In the genomic region with DNA sequence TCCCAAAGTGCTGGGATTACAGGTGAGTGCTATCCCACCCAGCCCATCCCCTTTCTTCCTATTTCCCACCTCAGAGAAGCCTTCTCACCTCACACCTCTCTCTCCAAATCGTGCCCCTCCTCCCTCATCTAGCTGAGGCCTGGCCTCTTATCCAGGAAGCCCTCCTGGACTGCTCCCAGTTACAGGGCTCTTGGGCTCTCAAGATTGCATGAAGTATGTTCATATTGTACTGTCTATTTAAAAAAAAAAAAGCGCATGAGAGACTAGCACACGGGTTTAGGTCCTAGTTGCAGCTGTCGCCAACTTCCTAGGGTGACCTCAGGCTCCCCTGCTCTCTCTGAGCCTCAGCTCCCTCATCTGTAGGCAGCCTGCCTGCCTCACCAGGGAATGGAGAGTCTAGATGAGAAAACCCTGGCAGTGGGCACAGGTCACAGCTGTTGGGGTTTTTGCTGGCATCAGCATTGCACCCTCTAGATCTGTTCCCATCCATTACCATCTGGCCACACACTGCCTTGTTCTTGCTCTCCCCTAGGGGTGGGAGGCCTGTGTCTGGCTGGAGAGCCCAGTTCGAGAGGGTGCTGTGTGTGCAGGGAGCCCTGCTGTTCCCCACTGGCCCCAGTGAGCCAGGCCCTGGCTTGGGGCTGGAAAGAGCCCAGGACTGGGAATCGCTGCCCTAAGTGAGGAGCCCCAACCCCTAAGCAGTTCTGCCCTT, we compare ENCODE assay signal across 8 cellular contexts. TPM values are rescaled to one million over a fixed set of nuclear protein-coding genes. Genes with fewer than 3 reads are reported as not detected.
DNase-seq lines count a peak whose midpoint lies in the region; ATAC-seq and TF ChIP-seq lines count a peak whose summit lies in the region.

No MANE protein-coding gene starts in this region.

- no peaks in the 10 kb centered on the region for H4K20me1 ChIP-seq in H9 (ENCODE audit: control insufficient read depth, insufficient read depth, insufficient read length)

- H3K23ac ChIP-seq in H9 (ENCODE audit: insufficient read length, low read depth, low read length) = no peak overlapping the region

- H3K9ac ChIP-seq in H9 (ENCODE audit: extremely low read depth, insufficient read length, low read length) (no peak overlapping the region), stomach smooth muscle (ENCODE audit: low read length in 2 of 2) (peak overlapping the region in 1 of 2 donors; percentile 6)

- no peak overlapping the region for H2AK5ac ChIP-seq in H9 (ENCODE audit: insufficient read length, low read length)

- H3K56ac ChIP-seq in H9 (ENCODE audit: insufficient read length, low read depth, low read length) = no peak overlapping the region

- H3K4me3 Mint-ChIP-seq in H9 (peak overlapping the region; percentile 55 to 71; a peak in 4 of 5 replicates), T-helper 17 cell (peak overlapping the region; percentile 12), endothelial cell (ENCODE audit: unreplicated experiment) (no peak overlapping the region)

- no peak for TF ChIP-seq CTCF in H9 (conservative IDR thresholded peaks at IDR 0.05)
- TF ChIP-seq CTCF in endothelial cell (IDR thresholded peaks at IDR 0.05; ENCODE audit: unreplicated experiment) = no peak

- no CpG with 5 or more reads among the region's 6 CpGs for WGBS in H9 (ENCODE audit: extremely low coverage, insufficient read length, low lambda C conversion rate)

- H3K23me2 ChIP-seq in H9 (ENCODE audit: insufficient read length, low read depth, low read length, poor library complexity, severe bottlenecking) = peaks cover 2% of the 10 kb centered on the region

- H3K4me1 ChIP-seq in H9 (ENCODE audit: insufficient read depth, low read length) (no peaks in the 10 kb centered on the region; the same call in 1 of the 2 replicates), stomach smooth muscle (ENCODE audit: control insufficient read depth, insufficient read depth, low read length) (peaks cover 32% of the 10 kb centered on the region)

- H3K27me3 ChIP-seq in H9 (ENCODE audit: insufficient read depth, low read length) (no peaks in the 10 kb centered on the region), stomach smooth muscle (ENCODE audit: control insufficient read depth in 1 of 2, insufficient read depth in 2 of 2, low read length in 2 of 2) (no peaks in the 10 kb centered on the region)

- no peak overlapping the region for H2BK12ac ChIP-seq in H9 (ENCODE audit: insufficient read length, low read depth, low read length)

- peaks cover 38 to 51% of the 10 kb centered on the region in 2 experiments for H3K4me1 Mint-ChIP-seq in H9
- peaks cover 3% of the 10 kb centered on the region for H3K4me1 Mint-ChIP-seq in T-helper 17 cell
- peaks cover 24% of the 10 kb centered on the region for H3K4me1 Mint-ChIP-seq in endothelial cell (ENCODE audit: unreplicated experiment)

- H4K91ac ChIP-seq in H9 (ENCODE audit: insufficient read length, low read depth, low read length) = no peak overlapping the region

- H3K27ac Mint-ChIP-seq in H9 (no peak overlapping the region), T-helper 17 cell (no peak overlapping the region), endothelial cell (ENCODE audit: unreplicated experiment) (no peak overlapping the region)

- no peak overlapping the region for H3K18ac ChIP-seq in H9 (ENCODE audit: insufficient read length, low read depth, low read length)

- no peak overlapping the region for H4K5ac ChIP-seq in H9 (ENCODE audit: insufficient read length, low read depth, low read length)

- peak overlapping the region; percentile 57 for H3K4me2 ChIP-seq in H9 (ENCODE audit: insufficient read depth, insufficient read length, low read length)

- H2BK120ac ChIP-seq in H9 (ENCODE audit: low read depth, low read length, poor library complexity, severe bottlenecking) = no peak overlapping the region

- no peak overlapping the region for H3T11ph ChIP-seq in H9 (ENCODE audit: low read length)

- H3K14ac ChIP-seq in H9 (ENCODE audit: insufficient read depth, low read length) = no peak overlapping the region

- H3K36me3 Mint-ChIP-seq in H9 (ENCODE audit: insufficient read depth in 1 of 3, low read depth in 3 of 3) = no peaks in the 10 kb centered on the region
- no peaks in the 10 kb centered on the region for H3K36me3 Mint-ChIP-seq in T-helper 17 cell (ENCODE audit: low read depth)
- no peaks in the 10 kb centered on the region for H3K36me3 Mint-ChIP-seq in endothelial cell (ENCODE audit: low read depth, unreplicated experiment)

- H3K79me1 ChIP-seq in H9 (ENCODE audit: insufficient read depth, low read depth, low read length, poor library complexity, severe bottlenecking) = no peaks in the 10 kb centered on the region

- no peak overlapping the region for H2AFZ ChIP-seq in H9 (ENCODE audit: low read length)

- no peaks in the 10 kb centered on the region for H3K79me2 ChIP-seq in H9 (ENCODE audit: insufficient read depth, low read length)

- H3K9me3 Mint-ChIP-seq in H9 (no peaks in the 10 kb centered on the region), endothelial cell (ENCODE audit: unreplicated experiment) (no peaks in the 10 kb centered on the region)

- H3K4me3 ChIP-seq in stomach smooth muscle (ENCODE audit: low read length in 2 of 2) = no peak overlapping the region

- no peak overlapping the region for H2BK15ac ChIP-seq in H9 (ENCODE audit: low read depth, low read length)

- no peak overlapping the region for H2BK5ac ChIP-seq in H9 (ENCODE audit: insufficient read length, low read length)

- H2BK20ac ChIP-seq in H9 (ENCODE audit: low read depth, low read length, poor library complexity, severe bottlenecking) = no peak overlapping the region

- H4K8ac ChIP-seq in H9 (replicated peaks; ENCODE audit: insufficient read length, low read depth, low read length) = no peak overlapping the region

- H3K27ac ChIP-seq in H9 (ENCODE audit: insufficient read length, low read depth, low read length) (no peak overlapping the region), stomach smooth muscle (ENCODE audit: low read length) (peak overlapping the region; percentile 73)

- ATAC-seq in T-helper 17 cell (no peak), left lobe of liver (peak; percentile 11), GM21447 (IDR thresholded peaks at IDR 0.05; ENCODE audit: unreplicated experiment) (no peak)

- DNase-seq in H9 = no peak
- DNase-seq in T-helper 17 cell = no peak
- DNase-seq in left lobe of liver (ENCODE audit: low spot score) = no peak
- no peak for DNase-seq in endothelial cell (ENCODE audit: low spot score)
- no peak for DNase-seq in DMS114 treated with DMSO at 0.1 percent for 48 hours (lab: John Stamatoyannopoulos, UW; ENCODE audit: unreplicated experiment)
- DNase-seq in activated CD4-positive, alpha-beta T cell treated with anti-CD3 and anti-CD28 coated beads for 1 hour = no peak

- H3K27me3 Mint-ChIP-seq in H9 (ENCODE audit: low read depth) (peaks cover 26% of the 10 kb centered on the region), T-helper 17 cell (peaks cover 50% of the 10 kb centered on the region), endothelial cell (ENCODE audit: unreplicated experiment) (peaks cover 4% of the 10 kb centered on the region)

- H3K4ac ChIP-seq in H9 (ENCODE audit: low read depth, low read length) = no peak overlapping the region

- no peaks in the 10 kb centered on the region for H3K36me3 ChIP-seq in stomach smooth muscle (ENCODE audit: control insufficient read depth in 2 of 2, insufficient read depth in 2 of 2, low read length in 2 of 2)

- no peaks in the 10 kb centered on the region for H3K9me3 ChIP-seq in H9 (ENCODE audit: control insufficient read depth, low read depth, low read length)
- no peaks in the 10 kb centered on the region for H3K9me3 ChIP-seq in T-helper 17 cell (ENCODE audit: control insufficient read depth, low read length, poor library complexity, severe bottlenecking)
- no peaks in the 10 kb centered on the region for H3K9me3 ChIP-seq in stomach smooth muscle (ENCODE audit: control insufficient read depth in 2 of 2, low read length in 2 of 2)

RNA-seq across cellular contexts. Expression of a gene that starts 24.2 kb away (rescaled TPM):
- total RNA-seq in H9 (2021) = 45.6 and 48.7 TPM in 2 replicates
- 10 to 100 TPM; 30.7 to 45.6 TPM for total RNA-seq in T-helper 17 cell
- total RNA-seq in left lobe of liver = 5.8 TPM
- 132 TPM for total RNA-seq in endothelial cell (ENCODE audit: unreplicated experiment)
